ENCODE assay signal across 8 cellular contexts in genomic region chr15:98853593-98854420, GRCh38.
DNase-seq lines count a peak whose midpoint lies in the region; ATAC-seq lines count a peak whose summit lies in the region.

No MANE protein-coding gene starts in this region.

- no peaks in the 10 kb centered on the region for H3K9me3 ChIP-seq in iPS-20b (ENCODE audit: insufficient read depth, low read depth, low read length)
- H3K9me3 ChIP-seq in subcutaneous abdominal adipose tissue (ENCODE audit: control insufficient read depth in 5 of 5, low read length in 5 of 5) = no peaks in the 10 kb centered on the region

- no peaks in the 10 kb centered on the region for H3K36me3 ChIP-seq in iPS-20b (ENCODE audit: insufficient read depth, low read depth, low read length)
- H3K36me3 ChIP-seq in subcutaneous abdominal adipose tissue (ENCODE audit: control insufficient read depth in 5 of 5, insufficient read depth in 5 of 5, low read length in 5 of 5) = no peaks in the 10 kb centered on the region

- H3K27me3 Mint-ChIP-seq in T-helper 2 cell treated with Interferon-gamma antibody and Interleukin-4, amounts not matched to agents 5 μg/mL and 100 μg/mL, for 36 hours (ENCODE audit: low read depth) = no peaks in the 10 kb centered on the region

- H3K4me1 Mint-ChIP-seq in T-helper 2 cell treated with Interferon-gamma antibody and Interleukin-4, amounts not matched to agents 5 μg/mL and 100 μg/mL, for 36 hours (ENCODE audit: low read depth) = peaks cover 48% of the 10 kb centered on the region

- H3K9ac ChIP-seq in iPS-20b (ENCODE audit: low read depth, low read length) (peak overlapping the region; percentile 90; the same call in 1 of the 2 replicates), subcutaneous abdominal adipose tissue (ENCODE audit: low read length in 5 of 5) (peak overlapping the region in 1 of 5 donors; percentile 43)

- H3K27ac Mint-ChIP-seq in T-helper 2 cell treated with Interferon-gamma antibody and Interleukin-4, amounts not matched to agents 5 μg/mL and 100 μg/mL, for 36 hours = peak overlapping the region; percentile 95
- H3K27ac Mint-ChIP-seq in activated naive CD4-positive, alpha-beta T cell treated with anti-CD3 and anti-CD28 coated beads, Interleukin-2, amount 50 U/mL, for 72 hours = peak overlapping the region; percentile 29 to 78

- H3K4me3 Mint-ChIP-seq in T-helper 2 cell treated with Interferon-gamma antibody and Interleukin-4, amounts not matched to agents 5 μg/mL and 100 μg/mL, for 36 hours = peak overlapping the region; percentile 94

- H3K9me3 Mint-ChIP-seq in T-helper 2 cell treated with Interferon-gamma antibody and Interleukin-4, amounts not matched to agents 5 μg/mL and 100 μg/mL, for 36 hours = no peaks in the 10 kb centered on the region
- no peaks in the 10 kb centered on the region for H3K9me3 Mint-ChIP-seq in activated naive CD4-positive, alpha-beta T cell treated with anti-CD3 and anti-CD28 coated beads, Interleukin-2, amount 50 U/mL, for 72 hours

- H3K4me3 ChIP-seq in iPS-20b (ENCODE audit: low read length) = peak overlapping the region; percentile 88
- H3K4me3 ChIP-seq in subcutaneous abdominal adipose tissue (ENCODE audit: low read depth in 1 of 5, low read length in 5 of 5) = peak overlapping the region; percentile 37 to 76 (median 75)

- no peak for ATAC-seq in activated naive CD4-positive, alpha-beta T cell treated with anti-CD3 and anti-CD28 coated beads, Interleukin-2, amount 50 U/mL, for 72 hours
- no peak for ATAC-seq in HG02938 (IDR thresholded peaks at IDR 0.05; ENCODE audit: unreplicated experiment)

- H3K27me3 ChIP-seq in iPS-20b (ENCODE audit: insufficient read depth, low read length) = no peaks in the 10 kb centered on the region
- no peaks in the 10 kb centered on the region for H3K27me3 ChIP-seq in subcutaneous abdominal adipose tissue (ENCODE audit: control insufficient read depth in 5 of 5, insufficient read depth in 4 of 5, low read length in 5 of 5)

- H3K4me1 ChIP-seq in iPS-20b (ENCODE audit: insufficient read depth, low read length) (peaks cover 55% of the 10 kb centered on the region), subcutaneous abdominal adipose tissue (ENCODE audit: control insufficient read depth in 5 of 5, insufficient read depth in 5 of 5, low read length in 5 of 5) (peaks cover 2 to 41% (median 33%) of the 10 kb centered on the region in 5 donors)

- H3K36me3 Mint-ChIP-seq in T-helper 2 cell treated with Interferon-gamma antibody and Interleukin-4, amounts not matched to agents 5 μg/mL and 100 μg/mL, for 36 hours (ENCODE audit: low read depth) = no peaks in the 10 kb centered on the region
- H3K36me3 Mint-ChIP-seq in activated naive CD4-positive, alpha-beta T cell treated with anti-CD3 and anti-CD28 coated beads, Interleukin-2, amount 50 U/mL, for 72 hours = peaks cover 0 to 7% of the 10 kb centered on the region in 2 donors

- H3K27ac ChIP-seq in iPS-20b (ENCODE audit: low read length) (no peak overlapping the region), subcutaneous abdominal adipose tissue (ENCODE audit: low read depth, low read length) (no peak overlapping the region)

- DNase-seq in T-helper 2 cell treated with Interferon-gamma antibody and Interleukin-4, amounts not matched to agents 5 μg/mL and 100 μg/mL, for 36 hours (ENCODE audit: low spot score) = no peak
- DNase-seq in T-helper 2 cell = no peak
- DNase-seq in activated naive CD4-positive, alpha-beta T cell treated with anti-CD3 and anti-CD28 coated beads, Interleukin-2, amount 50 U/mL, for 72 hours (ENCODE audit: low spot score in 2 of 2) = no peak
- DNase-seq in HCEC 1CT = no peak
- no peak for DNase-seq in NCI-H2081 treated with DMSO at 0.1 percent for 48 hours (lab: John Stamatoyannopoulos, UW)
